11 cellular contexts compared by ENCODE assay signal in the genomic region with DNA sequence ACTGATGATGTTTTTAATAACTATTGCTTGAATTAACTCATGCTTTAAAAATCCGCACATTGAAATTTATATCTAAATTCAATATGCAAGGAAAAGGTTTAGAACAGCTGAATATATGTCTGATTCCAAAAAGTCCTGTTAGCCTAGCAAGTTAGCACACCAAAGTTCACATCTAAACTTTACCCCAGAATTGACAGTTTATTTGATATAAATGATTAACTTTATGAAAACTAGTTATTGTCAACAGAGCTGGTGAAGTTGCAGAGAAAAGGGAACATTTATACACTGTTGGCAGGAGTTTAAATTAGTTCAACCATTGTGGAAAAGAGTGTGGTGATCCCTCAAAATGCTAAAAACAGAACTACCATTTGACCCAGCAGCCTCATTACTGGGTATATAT.
"Had no signal": no experiment of that assay in that cellular context is flagged by ENCODE, and none has a peak within 500 bp of the region (broad histone marks: within the 10 kb centered on the region; RNA-seq: fewer than 3 reads in every experiment).

No MANE protein-coding gene starts in this region.

- DNase-seq: GM23248, GOT3, H7, H9, HCEC 1CT, HFFc6 had no signal

- H3K4me3 ChIP-seq: GM23248, GM23338, HAP-1 had no signal

- H3K9me3 ChIP-seq: HAP-1 had no signal

- H2AFZ ChIP-seq: GM23248, GM23338 had no signal

- H3K9ac ChIP-seq: GM23248 had no signal

- H3K4me1 ChIP-seq: HAP-1 had no signal

- ATAC-seq: GM23338, HCT116 had no signal

- H3K36me3 ChIP-seq: HAP-1 had no signal

- FAIRE-seq: H1, H54 had no signal

- H3K4me2 ChIP-seq: GM23338 had no signal

- H3K27ac ChIP-seq: GM23248 had no signal
